Comparison of ENCODE assay signal across 8 cellular contexts in genomic region chr2:160269803-160270570, GRCh38.
A peak's percentile ranks its signal among the peaks of the same experiment; 100 is the strongest.
DNase-seq lines count a peak whose midpoint lies in the region; ATAC-seq and TF ChIP-seq lines count a peak whose summit lies in the region.

No MANE protein-coding gene starts in this region.

- H3K4me3 Mint-ChIP-seq in CD4-positive, alpha-beta T cell, result peak overlapping the region; percentile 88
- H3K4me3 Mint-ChIP-seq in neural crest cell, result peak overlapping the region; percentile 88
- peak overlapping the region; percentile 75 for H3K4me3 Mint-ChIP-seq in stimulated activated naive CD8-positive, alpha-beta T cell treated with anti-CD3 and anti-CD28 coated beads, Interleukin-15, Interleukin-2, amounts not matched to agents 100 ng/mL and 50 ng/mL, for 24 hours

- peak overlapping the region; percentile 41 to 67 (median 49) for H3K4me3 ChIP-seq in Peyer's patch

- POLR2A ChIA-PET in CD4-positive, alpha-beta T cell (lab: Charles Lee), result interaction anchor here (0.7 to 2.5 kb wide), 9 partner anchors 14 to 63 kb away, joined by 3 to 8 read pairs (median 4); no protein-coding TSS in a partner anchor

- H3K27ac Mint-ChIP-seq in CD4-positive, alpha-beta T cell, result peak overlapping the region; percentile 96
- H3K27ac Mint-ChIP-seq in neural crest cell (ENCODE audit: unreplicated experiment), result peak overlapping the region; percentile 87
- H3K27ac Mint-ChIP-seq in stimulated activated naive CD8-positive, alpha-beta T cell treated with anti-CD3 and anti-CD28 coated beads, Interleukin-15, Interleukin-2, amounts not matched to agents 100 ng/mL and 50 ng/mL, for 24 hours, result peak overlapping the region; percentile 83

- H3K27ac ChIP-seq in CD4-positive, alpha-beta T cell (ENCODE audit: low read depth, low read length), result peak overlapping the region; percentile 77
- H3K27ac ChIP-seq in Peyer's patch (peak overlapping the region; percentile 70 to 93 (median 81)), foreskin keratinocyte (peak overlapping the region; percentile 84)

- peak; percentile 49 to 69 (median 54) for DNase-seq in CD4-positive, alpha-beta T cell
- DNase-seq in Peyer's patch (peak; percentile 74 to 89 (median 81)), activated gamma-delta T cell treated with Interleukin-2 at 50 U/mL for 16 hours (peak; percentile 62), foreskin keratinocyte (peak; percentile 38 to 78), neural crest cell (ENCODE audit: low read depth, low spot score) (peak; percentile 70)

- peaks cover 34% of the 10 kb centered on the region for H3K36me3 Mint-ChIP-seq in CD4-positive, alpha-beta T cell (ENCODE audit: low read depth)
- H3K36me3 Mint-ChIP-seq in neural crest cell (ENCODE audit: low read depth), result no peaks in the 10 kb centered on the region
- peaks cover 35% of the 10 kb centered on the region for H3K36me3 Mint-ChIP-seq in stimulated activated naive CD8-positive, alpha-beta T cell treated with anti-CD3 and anti-CD28 coated beads, Interleukin-15, Interleukin-2, amounts not matched to agents 100 ng/mL and 50 ng/mL, for 24 hours (ENCODE audit: low read depth)

- H3K9me3 ChIP-seq in CD4-positive, alpha-beta T cell (ENCODE audit: control insufficient read depth, low read length), result no peaks in the 10 kb centered on the region
- H3K9me3 ChIP-seq in Peyer's patch, result no peaks in the 10 kb centered on the region

- CTCF ChIA-PET in CD4-positive, alpha-beta T cell (lab: Charles Lee), result interaction anchor here (0.6 to 2.7 kb wide), 14 partner anchors 9 to 942 kb away, joined by 3 to 12 read pairs (median 4); no protein-coding TSS in a partner anchor

- peak in 1 of 2 donors; percentile 39 for TF ChIP-seq POLR2A in Peyer's patch (IDR thresholded peaks at IDR 0.05)

- H3K9me3 Mint-ChIP-seq in CD4-positive, alpha-beta T cell, result no peaks in the 10 kb centered on the region
- no peaks in the 10 kb centered on the region for H3K9me3 Mint-ChIP-seq in neural crest cell
- no peaks in the 10 kb centered on the region for H3K9me3 Mint-ChIP-seq in stimulated activated naive CD8-positive, alpha-beta T cell treated with anti-CD3 and anti-CD28 coated beads, Interleukin-15, Interleukin-2, amounts not matched to agents 100 ng/mL and 50 ng/mL, for 24 hours

- H3K4me1 Mint-ChIP-seq in CD4-positive, alpha-beta T cell (ENCODE audit: low read depth), result peaks cover 42% of the 10 kb centered on the region
- H3K4me1 Mint-ChIP-seq in neural crest cell, result peaks cover 22% of the 10 kb centered on the region
- H3K4me1 Mint-ChIP-seq in stimulated activated naive CD8-positive, alpha-beta T cell treated with anti-CD3 and anti-CD28 coated beads, Interleukin-15, Interleukin-2, amounts not matched to agents 100 ng/mL and 50 ng/mL, for 24 hours (ENCODE audit: low read depth), result peaks cover 42% of the 10 kb centered on the region

- peaks cover 0 to 4% (median 0%) of the 10 kb centered on the region in 3 donors for H3K36me3 ChIP-seq in Peyer's patch

- no peaks in the 10 kb centered on the region for H3K27me3 ChIP-seq in CD4-positive, alpha-beta T cell (ENCODE audit: control insufficient read depth, insufficient read depth, low read length)
- no peaks in the 10 kb centered on the region for H3K27me3 ChIP-seq in Peyer's patch
- H3K27me3 ChIP-seq in foreskin keratinocyte, result no peaks in the 10 kb centered on the region

- intact Hi-C loops in CD4-positive, alpha-beta T cell (cut with DNase I, micrococcal nuclease), result no loop called here

- peaks cover 0 to 20% (median 0%) of the 10 kb centered on the region in 4 donors for H3K4me1 ChIP-seq in Peyer's patch
- peaks cover 7% of the 10 kb centered on the region for H3K4me1 ChIP-seq in foreskin keratinocyte

- H3K27me3 Mint-ChIP-seq in CD4-positive, alpha-beta T cell, result no peaks in the 10 kb centered on the region
- H3K27me3 Mint-ChIP-seq in neural crest cell (ENCODE audit: low read depth), result no peaks in the 10 kb centered on the region
- no peaks in the 10 kb centered on the region for H3K27me3 Mint-ChIP-seq in stimulated activated naive CD8-positive, alpha-beta T cell treated with anti-CD3 and anti-CD28 coated beads, Interleukin-15, Interleukin-2, amounts not matched to agents 100 ng/mL and 50 ng/mL, for 24 hours

- peak; percentile 84 for ATAC-seq in CD4-positive, alpha-beta T cell (ENCODE audit: poor library complexity)
- ATAC-seq in GM19455 (IDR thresholded peaks at IDR 0.05; ENCODE audit: unreplicated experiment), result peak; percentile 93
- peak; percentile 74 for ATAC-seq in HG03575 (IDR thresholded peaks at IDR 0.05; ENCODE audit: extremely low read depth, insufficient number of reproducible peaks, low FRiP score, unreplicated experiment)
- ATAC-seq in foreskin keratinocyte, result peak; percentile 88

- TF ChIP-seq CTCF in CD4-positive, alpha-beta T cell (IDR thresholded peaks at IDR 0.05), result peak; percentile 49
- TF ChIP-seq CTCF in Peyer's patch (IDR thresholded peaks at IDR 0.05) (peak in 5 of 6 experiments; percentile 52 to 75 (median 67)), foreskin keratinocyte (conservative IDR thresholded peaks at IDR 0.05) (peak; percentile 72), neural crest cell (conservative IDR thresholded peaks at IDR 0.05) (peak; percentile 76)

Comparison
In these comparisons a context has a peak if more than half of its experiments do, and no peak if none do; other contexts are left out.
1. Peak in every context shown above with its lines: DNase-seq, ATAC-seq, H3K4me3 ChIP-seq and H3K27ac ChIP-seq.